In genomic region chr5:90408571-90409317, GRCh38 we compare ENCODE assay signal across 9 cellular contexts. TPM values are rescaled to one million over a fixed set of nuclear protein-coding genes. Genes with fewer than 3 reads are reported as not detected.
DNase-seq lines count a peak whose midpoint lies in the region; ATAC-seq and TF ChIP-seq lines count a peak whose summit lies in the region.
"Had no signal": no experiment of that assay in that cellular context is flagged by ENCODE, and none has a peak within 500 bp of the region (broad histone marks: within the 10 kb centered on the region; RNA-seq: fewer than 3 reads in every experiment).

No MANE protein-coding gene starts in this region.

- H3K27me3 Mint-ChIP-seq in CD14-positive monocyte (ENCODE audit: low read depth in 3 of 3): peaks cover 0 to 5% (median 0%) of the 10 kb centered on the region in 3 donors
- H3K27me3 Mint-ChIP-seq: activated naive CD8-positive, alpha-beta T cell treated with anti-CD3 and anti-CD28 coated beads, Interleukin-2, amount 10 ng/mL, durations not matched to agents 7 days and 5 days had no signal

- no peak for TF ChIP-seq CTCF in SU-DHL-6 (IDR thresholded peaks at IDR 0.05; ENCODE audit: insufficient read depth, low read length, poor library complexity, severe bottlenecking)
- TF ChIP-seq CTCF in upper lobe of left lung (IDR thresholded peaks at IDR 0.05): no peak
- no peak for TF ChIP-seq CTCF in CD14-positive monocyte (IDR thresholded peaks at IDR 0.05)

- no peaks in the 10 kb centered on the region for H4K20me1 ChIP-seq in SU-DHL-6 (ENCODE audit: low read depth, low read length)

- no peak overlapping the region for H3K4me3 Mint-ChIP-seq in CD14-positive monocyte
- H3K4me3 Mint-ChIP-seq: activated naive CD8-positive, alpha-beta T cell treated with anti-CD3 and anti-CD28 coated beads, Interleukin-2, amount 10 ng/mL, durations not matched to agents 7 days and 5 days had no signal

- ATAC-seq in GM18858 (IDR thresholded peaks at IDR 0.05; ENCODE audit: unreplicated experiment): peak; percentile 4
- ATAC-seq in HG02943 (IDR thresholded peaks at IDR 0.05; ENCODE audit: low read depth, unreplicated experiment): peak; percentile 0
- no peak for ATAC-seq in upper lobe of left lung (ENCODE audit: low FRiP score in 2 of 2)

- no peak overlapping the region for H3K27ac Mint-ChIP-seq in CD14-positive monocyte
- H3K27ac Mint-ChIP-seq: activated naive CD8-positive, alpha-beta T cell treated with anti-CD3 and anti-CD28 coated beads, Interleukin-2, amount 10 ng/mL, durations not matched to agents 7 days and 5 days had no signal

- peaks cover 10% of the 10 kb centered on the region for H3F3A ChIP-seq in SU-DHL-6 (ENCODE audit: insufficient read depth)

- H3K9me3 ChIP-seq in SU-DHL-6 (ENCODE audit: insufficient read depth, low read length) (no peaks in the 10 kb centered on the region), upper lobe of left lung (no peaks in the 10 kb centered on the region)

- H3K36me3 Mint-ChIP-seq in CD14-positive monocyte: peaks cover 14 to 19% of the 10 kb centered on the region in 2 donors

- H3K4me1 Mint-ChIP-seq in CD14-positive monocyte: peaks cover 3% of the 10 kb centered on the region

- H3K27ac ChIP-seq in SU-DHL-6 (ENCODE audit: low read depth, low read length) (peak overlapping the region; percentile 94), upper lobe of left lung (peak overlapping the region; percentile 90 to 98 (median 94))

- H3K4me2 ChIP-seq in SU-DHL-6 (ENCODE audit: low read depth, low read length, poor library complexity, severe bottlenecking): peak overlapping the region; percentile 98

- no peaks in the 10 kb centered on the region for H3K9me3 Mint-ChIP-seq in CD14-positive monocyte
- H3K9me3 Mint-ChIP-seq: activated naive CD8-positive, alpha-beta T cell treated with anti-CD3 and anti-CD28 coated beads, Interleukin-2, amount 10 ng/mL, durations not matched to agents 7 days and 5 days had no signal

- H3K36me3 ChIP-seq in SU-DHL-6 (ENCODE audit: low read length): peaks cover 22% of the 10 kb centered on the region; the same call in 1 of the 2 replicates
- H3K36me3 ChIP-seq in upper lobe of left lung: peaks cover 0 to 16% (median 2%) of the 10 kb centered on the region in 4 donors

- peak overlapping the region; percentile 87 for H3K4me3 ChIP-seq in SU-DHL-6 (ENCODE audit: insufficient read depth, low read length, poor library complexity, severe bottlenecking)
- H3K4me3 ChIP-seq in upper lobe of left lung: peak overlapping the region; percentile 74 to 93 (median 81)

- peak overlapping the region; percentile 97 for H3K9ac ChIP-seq in SU-DHL-6 (ENCODE audit: low read length)

- H3K4me1 ChIP-seq in upper lobe of left lung: peaks cover 8 to 23% (median 12%) of the 10 kb centered on the region in 4 donors

- TF ChIP-seq EP300 in upper lobe of left lung (IDR thresholded peaks at IDR 0.05): no peak

- WGBS in upper lobe of left lung, 2 donors: 12 to 25% methylated on average over 14 of the region's 14 CpGs

- no peaks in the 10 kb centered on the region for H3K9me2 ChIP-seq in SU-DHL-6 (replicated peaks; ENCODE audit: insufficient read depth, low read length)

- peaks cover 31% of the 10 kb centered on the region for H3K79me2 ChIP-seq in SU-DHL-6 (ENCODE audit: insufficient read depth, low read length)

- peak in 1 of 4 donors; percentile 54 for TF ChIP-seq POLR2A in upper lobe of left lung (IDR thresholded peaks at IDR 0.05)

- intact Hi-C loops in CD14-positive monocyte (cut with micrococcal nuclease): no loop called here

- H2AFZ ChIP-seq in SU-DHL-6 (ENCODE audit: low read depth, low read length, severe bottlenecking): peak overlapping the region; percentile 86

- peak; percentile 52 for DNase-seq in islet precursor cell
- DNase-seq in upper lobe of left lung: no peak
- DNase-seq in mucosa of gallbladder (ENCODE audit: low spot score): no peak
- DNase-seq in CD14-positive monocyte (ENCODE audit: low spot score): no peak
- no peak for DNase-seq in kidney glomerular epithelial cell (lab: John Stamatoyannopoulos, UW)

- H3K27me3 ChIP-seq in SU-DHL-6 (ENCODE audit: low read length) (no peaks in the 10 kb centered on the region), upper lobe of left lung (no peaks in the 10 kb centered on the region)

RNA-seq across cellular contexts. Expression of gene CETN3, which starts 0.8 kb away (rescaled TPM):
- 10 to 100 TPM in 3 of 6 donors, 1 to 10 TPM in 3; 3.3 to 28.5 (median 11.7) TPM for total RNA-seq in upper lobe of left lung
- 15.3 TPM for total RNA-seq in mucosa of gallbladder
- polyA plus RNA-seq in CD14-positive monocyte: 1 to 10 TPM; 7.7 to 9.0 TPM

Comparison
In these comparisons a context has a peak if more than half of its experiments do, and no peak if none do; other contexts are left out.
1. ATAC-seq: peak in GM18858 (single experiment) and HG02943 (single experiment); none in upper lobe of left lung (0 of 2).